24 cellular contexts compared by ENCODE assay signal in the genomic region with DNA sequence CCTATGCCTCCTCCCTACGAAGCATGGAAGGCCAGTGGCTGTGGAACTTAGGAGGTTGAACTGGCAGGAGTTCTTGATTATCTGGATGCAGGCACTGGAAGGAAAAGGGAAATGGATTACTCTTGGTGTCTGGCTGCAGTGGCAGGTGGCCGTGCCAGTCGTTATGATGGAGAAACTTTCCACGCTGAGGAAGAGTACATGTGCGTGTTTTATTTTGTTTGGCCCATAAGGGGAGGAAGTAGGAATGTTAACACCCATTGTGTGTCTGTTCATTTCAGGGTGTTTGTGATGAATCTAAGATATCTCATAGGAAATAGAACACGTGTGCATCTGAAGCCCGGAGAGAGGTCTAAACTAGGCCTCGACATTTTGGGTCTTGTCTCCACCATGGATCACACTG.
A peak's percentile ranks its signal among the peaks of the same experiment; 100 is the strongest.
DNase-seq lines count a peak whose midpoint lies in the region; ATAC-seq, FAIRE-seq and TF ChIP-seq lines count a peak whose summit lies in the region.
"Had no signal": no experiment of that assay in that cellular context is flagged by ENCODE, and none has a peak within 500 bp of the region (broad histone marks: within the 10 kb centered on the region; RNA-seq: fewer than 3 reads in every experiment).

No MANE protein-coding gene starts in this region.

- H3K27me3 ChIP-seq in endothelial cell of umbilical vein (ENCODE audit: control insufficient read depth in 2 of 2, insufficient read depth in 2 of 2, low read length in 2 of 2) (no peaks in the 10 kb centered on the region), neural progenitor cell (no peaks in the 10 kb centered on the region)
- H3K27me3 ChIP-seq: BE2C, BLaER1 had no signal

- no peaks in the 10 kb centered on the region for H3K9me1 ChIP-seq in endothelial cell of umbilical vein (replicated peaks; ENCODE audit: control insufficient read depth, extremely low read depth, insufficient read depth, low read length)

- no peak for TF ChIP-seq CTCF in endothelial cell of umbilical vein (IDR thresholded peaks at IDR 0.05; ENCODE audit: extremely low read depth in 1 of 2, insufficient read depth in 1 of 2, low read depth in 1 of 2, low read length in 2 of 2)
- no peak for TF ChIP-seq CTCF in neural progenitor cell (IDR thresholded peaks at IDR 0.05)

- DNase-seq in dermis blood vessel endothelial cell (peak; percentile 67), endothelial cell of umbilical vein (ENCODE audit: low read depth, low spot score) (peak; percentile 47), memory B cell (ENCODE audit: low spot score in 2 of 2) (no peak), cortex of kidney (lab: John Stamatoyannopoulos, UW) (no peak), glomerular visceral epithelial cell (ENCODE audit: extremely low spot score) (no peak), neural progenitor cell (ENCODE audit: low spot score) (no peak)
- DNase-seq: 8988T; ACHN; BE2C; C1 segment of cervical spinal cord; Caco-2; Calu3; CD4-positive, alpha-beta T cell; CD8-positive, alpha-beta T cell; DMS79 treated with DMSO at 0.1 percent for 48 hours; GF-D8 had no signal

- H3K27me3 Mint-ChIP-seq in memory B cell = no peaks in the 10 kb centered on the region
- H3K27me3 Mint-ChIP-seq in neural progenitor cell (ENCODE audit: insufficient read depth, low read depth) = no peaks in the 10 kb centered on the region
- H3K27me3 Mint-ChIP-seq: CD4-positive, alpha-beta T cell had no signal

- H4K20me1 ChIP-seq in endothelial cell of umbilical vein (replicated peaks; ENCODE audit: control insufficient read depth, extremely low read depth, insufficient read depth, low read length) (no peaks in the 10 kb centered on the region), neural progenitor cell (ENCODE audit: low read depth) (no peaks in the 10 kb centered on the region)
- H4K20me1 ChIP-seq: BLaER1 had no signal

- H3K27ac ChIP-seq in endothelial cell of umbilical vein (ENCODE audit: insufficient read depth, low read depth, low read length) (no peak overlapping the region), neural progenitor cell (no peak overlapping the region)
- H3K27ac ChIP-seq: BLaER1 had no signal

- H3K4me2 ChIP-seq in endothelial cell of umbilical vein (ENCODE audit: insufficient read depth, low read length) (no peak overlapping the region), neural progenitor cell (no peak overlapping the region)
- H3K4me2 ChIP-seq: BLaER1 had no signal

- H3K4me1 Mint-ChIP-seq in memory B cell (peaks cover 12% of the 10 kb centered on the region), neural progenitor cell (peaks cover 3% of the 10 kb centered on the region)
- H3K4me1 Mint-ChIP-seq: CD14-positive monocyte had no signal

- no peaks in the 10 kb centered on the region for H3K79me2 ChIP-seq in endothelial cell of umbilical vein (ENCODE audit: control insufficient read depth, insufficient read depth, low read length)
- no peaks in the 10 kb centered on the region for H3K79me2 ChIP-seq in neural progenitor cell (ENCODE audit: low read depth)

- H3K9ac ChIP-seq in endothelial cell of umbilical vein (replicated peaks; ENCODE audit: extremely low read depth, insufficient read depth, low read length) (no peak overlapping the region), neural progenitor cell (no peak overlapping the region)
- H3K9ac ChIP-seq: BLaER1 had no signal

- H3K36me3 Mint-ChIP-seq in memory B cell (peaks cover 42% of the 10 kb centered on the region), neural progenitor cell (peaks cover 6% of the 10 kb centered on the region)

- POLR2A ChIA-PET in endothelial cell of umbilical vein (lab: Charles Lee) = no interaction called here

- no peak for ATAC-seq in memory B cell (ENCODE audit: low read depth)
- no peak for ATAC-seq in GM19324 (IDR thresholded peaks at IDR 0.05; ENCODE audit: low FRiP score, unreplicated experiment)
- ATAC-seq: CD8-positive, alpha-beta T cell; GM12878 had no signal

- no peak overlapping the region for H3K4me3 Mint-ChIP-seq in memory B cell
- no peak overlapping the region for H3K4me3 Mint-ChIP-seq in neural progenitor cell
- H3K4me3 Mint-ChIP-seq: CD14-positive monocyte; CD4-positive, alpha-beta T cell; CD8-positive, alpha-beta T cell had no signal

- intact Hi-C loops in endothelial cell of umbilical vein (cut with micrococcal nuclease) = no loop called here

- H2AFZ ChIP-seq in endothelial cell of umbilical vein (ENCODE audit: low read depth, low read length) = no peak overlapping the region
- no peak overlapping the region for H2AFZ ChIP-seq in neural progenitor cell (replicated peaks)

- H3F3A ChIP-seq in neural progenitor cell (ENCODE audit: low read depth) = no peaks in the 10 kb centered on the region

- TF ChIP-seq POLR2A in endothelial cell of umbilical vein (IDR thresholded peaks at IDR 0.05; ENCODE audit: low read depth, low read length) = no peak

- H3K4me3 ChIP-seq in endothelial cell of umbilical vein (replicated peaks in 1 of 3; ENCODE audit: insufficient read depth in 1 of 3, low read depth in 1 of 3, low read length in 3 of 3) = no peak overlapping the region
- H3K4me3 ChIP-seq in neural progenitor cell = no peak overlapping the region
- H3K4me3 ChIP-seq: BLaER1, GM12878 had no signal

- no TSS peak for BruUV-seq in endothelial cell of umbilical vein (replicated peaks; lab: Mats Ljungman, UMichigan)

- H3K4me1 ChIP-seq in endothelial cell of umbilical vein (ENCODE audit: control insufficient read depth, extremely low read depth, insufficient read depth, low read length) = no peaks in the 10 kb centered on the region
- no peaks in the 10 kb centered on the region for H3K4me1 ChIP-seq in neural progenitor cell
- H3K4me1 ChIP-seq: Caco-2 had no signal

- FAIRE-seq in endothelial cell of umbilical vein (lab: Jason Lieb, UNC) = peak; percentile 28
- FAIRE-seq: A204.1, G401.6, GM12878, GM12892, GM18507 had no signal

- H3K9me3 Mint-ChIP-seq in memory B cell (no peaks in the 10 kb centered on the region), neural progenitor cell (no peaks in the 10 kb centered on the region)
- H3K9me3 Mint-ChIP-seq: CD4-positive, alpha-beta T cell; CD8-positive, alpha-beta T cell had no signal

- dilution Hi-C loops in endothelial cell of umbilical vein (cut with MboI; ENCODE audit: extremely low pct_ligation_motif_present, low sequenced_read_pairs) = no loop called here

- H3K9me3 ChIP-seq in endothelial cell of umbilical vein (replicated peaks; ENCODE audit: control insufficient read depth, insufficient read depth, low read length) (no peaks in the 10 kb centered on the region), neural progenitor cell (ENCODE audit: low read depth) (no peaks in the 10 kb centered on the region)
- H3K9me3 ChIP-seq: BE2C, Caco-2 had no signal

- H3K36me3 ChIP-seq in endothelial cell of umbilical vein (ENCODE audit: control insufficient read depth in 2 of 2, extremely low read depth in 1 of 2, insufficient read depth in 2 of 2, low read length in 2 of 2) (no peaks in the 10 kb centered on the region), neural progenitor cell (no peaks in the 10 kb centered on the region)
- H3K36me3 ChIP-seq: BE2C had no signal

- CTCF ChIA-PET in endothelial cell of umbilical vein (lab: Charles Lee) = no interaction called here

- H3K27ac Mint-ChIP-seq in memory B cell (peak overlapping the region; percentile 7), neural progenitor cell (no peak overlapping the region)
- H3K27ac Mint-ChIP-seq: CD14-positive monocyte; CD4-positive, alpha-beta T cell; CD8-positive, alpha-beta T cell had no signal

TF ChIP-seq in endothelial cell of umbilical vein, 7 proteins besides CTCF, POLR2A, EP300 and RAD21:
- TF ChIP-seq FOS (IDR thresholded peaks at IDR 0.05; ENCODE audit: borderline replicate concordance, insufficient read depth, low read length) = no peak
- TF ChIP-seq JUN (IDR thresholded peaks at IDR 0.05; ENCODE audit: borderline replicate concordance, insufficient read depth, insufficient read length, low read depth) = no peak
- no peak for TF ChIP-seq GATA2 (IDR thresholded peaks at IDR 0.05; ENCODE audit: insufficient read depth, insufficient read length, low read depth, low read length)
- TF ChIP-seq MYC (IDR thresholded peaks at IDR 0.05; ENCODE audit: low read depth, low read length) = no peak

Comparison
In these comparisons a context has a peak if more than half of its experiments do, and no peak if none do; other contexts are left out.
1. DNase-seq: peak in dermis blood vessel endothelial cell (single experiment) and endothelial cell of umbilical vein (single experiment); none in memory B cell (0 of 2), cortex of kidney (single experiment), glomerular visceral epithelial cell (single experiment) and neural progenitor cell (single experiment).